ENCODE assay signal across 1 cellular context in genomic region chr12:103824290-103824689, GRCh38.
TF ChIP-seq lines count a peak whose summit lies in the region.

No MANE protein-coding gene starts in this region.

TF ChIP-seq in SK-N-SH treated with all-trans-retinoic acid at 6 μM for 48 hours, 23 proteins besides CTCF, POLR2A, EP300 and RAD21 (continued from another document):
- TF ChIP-seq, protein P1, sequence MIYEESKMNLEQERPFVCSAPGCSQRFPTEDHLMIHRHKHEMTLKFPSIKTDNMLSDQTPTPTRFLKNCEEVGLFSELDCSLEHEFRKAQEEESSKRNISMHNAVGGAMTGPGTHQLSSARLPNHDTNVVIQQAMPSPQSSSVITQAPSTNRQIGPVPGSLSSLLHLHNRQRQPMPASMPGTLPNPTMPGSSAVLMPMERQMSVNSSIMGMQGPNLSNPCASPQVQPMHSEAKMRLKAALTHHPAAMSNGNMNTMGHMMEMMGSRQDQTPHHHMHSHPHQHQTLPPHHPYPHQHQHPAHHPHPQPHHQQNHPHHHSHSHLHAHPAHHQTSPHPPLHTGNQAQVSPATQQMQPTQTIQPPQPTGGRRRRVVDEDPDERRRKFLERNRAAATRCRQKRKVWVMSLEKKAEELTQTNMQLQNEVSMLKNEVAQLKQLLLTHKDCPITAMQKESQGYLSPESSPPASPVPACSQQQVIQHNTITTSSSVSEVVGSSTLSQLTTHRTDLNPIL (CRISPR knock-in tag; IDR thresholded peaks at IDR 0.05; ENCODE audit: low read depth): no peak
- TF ChIP-seq OSR1 (CRISPR knock-in tag; IDR thresholded peaks at IDR 0.05) (no peak), TOX (CRISPR knock-in tag; IDR thresholded peaks at IDR 0.05; ENCODE audit: borderline replicate concordance) (no peak), ZNF8 (CRISPR knock-in tag; IDR thresholded peaks at IDR 0.05) (no peak), POU6F1 (CRISPR knock-in tag; IDR thresholded peaks at IDR 0.05; ENCODE audit: borderline replicate concordance, low read depth) (no peak), ZNF70 (CRISPR knock-in tag; IDR thresholded peaks at IDR 0.05) (no peak), TCF4 (CRISPR knock-in tag; IDR thresholded peaks at IDR 0.05; ENCODE audit: borderline replicate concordance) (no peak), ZNF565 (CRISPR knock-in tag; conservative IDR thresholded peaks at IDR 0.05; ENCODE audit: low read depth) (no peak)
